In genomic region chr5:81003987-81004386, GRCh38 we compare ENCODE assay signal across 24 cellular contexts. TPM values are rescaled to one million over a fixed set of nuclear protein-coding genes. Genes with fewer than 3 reads are reported as not detected.
DNase-seq lines count a peak whose midpoint lies in the region; ATAC-seq lines count a peak whose summit lies in the region.
"Had no signal": no experiment of that assay in that cellular context is flagged by ENCODE, and none has a peak within 500 bp of the region (broad histone marks: within the 10 kb centered on the region; RNA-seq: fewer than 3 reads in every experiment).

No MANE protein-coding gene starts in this region.

- H3K27me3 Mint-ChIP-seq in activated T-cell treated with anti-CD3 and anti-CD28 coated beads, Interleukin-2, amount 50 U/mL, for 24 hours, result no peaks in the 10 kb centered on the region
- no peaks in the 10 kb centered on the region for H3K27me3 Mint-ChIP-seq in CD4-positive, alpha-beta memory T cell
- H3K27me3 Mint-ChIP-seq in activated T-helper 17 cell treated with anti-CD3 and anti-CD28 coated beads, Interleukin-2, amount 50 U/mL, for 72 hours, result no peaks in the 10 kb centered on the region
- no peaks in the 10 kb centered on the region for H3K27me3 Mint-ChIP-seq in naive thymus-derived CD8-positive, alpha-beta T cell
- H3K27me3 Mint-ChIP-seq: central memory CD8-positive, alpha-beta T cell had no signal

- no peak overlapping the region for H3K4me3 Mint-ChIP-seq in activated T-cell treated with anti-CD3 and anti-CD28 coated beads, Interleukin-2, amount 50 U/mL, for 24 hours
- peak overlapping the region in 7 of 8 donors; percentile 35 to 78 (median 70) for H3K4me3 Mint-ChIP-seq in CD4-positive, alpha-beta memory T cell
- peak overlapping the region; percentile 40 for H3K4me3 Mint-ChIP-seq in activated T-helper 17 cell treated with anti-CD3 and anti-CD28 coated beads, Interleukin-2, amount 50 U/mL, for 72 hours
- peak overlapping the region; percentile 6 to 80 (median 70) for H3K4me3 Mint-ChIP-seq in naive thymus-derived CD8-positive, alpha-beta T cell
- H3K4me3 Mint-ChIP-seq: CD14-positive monocyte; central memory CD8-positive, alpha-beta T cell; nephron progenitor cell had no signal

- CTCF ChIA-PET in CD4-positive, alpha-beta memory T cell (lab: Charles Lee; ENCODE audit: partially characterized antibody), result no interaction called here

- DNase-seq in activated T-cell treated with anti-CD3 and anti-CD28 coated beads, Interleukin-2, amount 50 U/mL, for 24 hours, result no peak
- no peak for DNase-seq in activated T-cell treated with anti-CD3 and anti-CD28 coated beads for 4 hours
- DNase-seq in CD4-positive, alpha-beta memory T cell, result no peak
- peak in 2 of 10 donors; percentile 22 to 26 for DNase-seq in naive thymus-derived CD8-positive, alpha-beta T cell
- no peak for DNase-seq in HT-29 (ENCODE audit: low spot score)
- DNase-seq: DMS153, H7, midbrain, NCI-H510A, nephron progenitor cell had no signal

- H3K27ac Mint-ChIP-seq in activated T-cell treated with anti-CD3 and anti-CD28 coated beads, Interleukin-2, amount 50 U/mL, for 24 hours, result peak overlapping the region; percentile 81
- peak overlapping the region; percentile 63 to 91 (median 82) for H3K27ac Mint-ChIP-seq in CD4-positive, alpha-beta memory T cell
- H3K27ac Mint-ChIP-seq in activated T-helper 17 cell treated with anti-CD3 and anti-CD28 coated beads, Interleukin-2, amount 50 U/mL, for 72 hours, result no peak overlapping the region
- H3K27ac Mint-ChIP-seq in naive thymus-derived CD8-positive, alpha-beta T cell, result peak overlapping the region; percentile 85 to 99 (median 92)
- H3K27ac Mint-ChIP-seq: CD14-positive monocyte, nephron progenitor cell had no signal

- no peaks in the 10 kb centered on the region for H3K27me3 ChIP-seq in CD4-positive, alpha-beta memory T cell (ENCODE audit: insufficient read depth, low read length)
- H3K27me3 ChIP-seq: SJSA1, suprapubic skin had no signal

- H3K9me3 ChIP-seq in CD4-positive, alpha-beta memory T cell (ENCODE audit: control insufficient read depth in 1 of 2, low read length in 2 of 2), result no peaks in the 10 kb centered on the region
- H3K9me3 ChIP-seq: SJSA1, suprapubic skin had no signal

- H3K9me3 Mint-ChIP-seq in activated T-cell treated with anti-CD3 and anti-CD28 coated beads, Interleukin-2, amount 50 U/mL, for 24 hours, result peaks cover 3% of the 10 kb centered on the region
- H3K9me3 Mint-ChIP-seq in CD4-positive, alpha-beta memory T cell, result no peaks in the 10 kb centered on the region
- no peaks in the 10 kb centered on the region for H3K9me3 Mint-ChIP-seq in activated T-helper 17 cell treated with anti-CD3 and anti-CD28 coated beads, Interleukin-2, amount 50 U/mL, for 72 hours
- H3K9me3 Mint-ChIP-seq in naive thymus-derived CD8-positive, alpha-beta T cell, result peaks cover 0 to 2% (median 0%) of the 10 kb centered on the region in 9 donors
- H3K9me3 Mint-ChIP-seq: central memory CD8-positive, alpha-beta T cell; nephron progenitor cell had no signal

- no peak for ATAC-seq in activated T-helper 17 cell treated with anti-CD3 and anti-CD28 coated beads, Interleukin-2, amount 50 U/mL, for 72 hours (replicated peaks)
- ATAC-seq in naive thymus-derived CD8-positive, alpha-beta T cell, result no peak
- ATAC-seq in GM21381 (IDR thresholded peaks at IDR 0.05; ENCODE audit: unreplicated experiment) (no peak), GM18517 (IDR thresholded peaks at IDR 0.05; ENCODE audit: unreplicated experiment) (no peak)
- ATAC-seq: left lobe of liver, Panc1 had no signal

- H3K36me3 ChIP-seq in CD4-positive, alpha-beta memory T cell (ENCODE audit: insufficient read depth, low read length), result no peaks in the 10 kb centered on the region
- H3K36me3 ChIP-seq: SJSA1, suprapubic skin had no signal

- no peak overlapping the region for H3K4me3 ChIP-seq in CD4-positive, alpha-beta memory T cell (ENCODE audit: low read length in 2 of 2)
- H3K4me3 ChIP-seq: SJSA1, suprapubic skin had no signal

- H3K27ac ChIP-seq in CD4-positive, alpha-beta memory T cell (ENCODE audit: low read depth, low read length), result peak overlapping the region; percentile 8
- H3K27ac ChIP-seq: epithelial cell of prostate, HL-60, parathyroid adenoma, SJSA1, suprapubic skin had no signal

- peaks cover 82% of the 10 kb centered on the region for H3K4me1 ChIP-seq in CD4-positive, alpha-beta memory T cell (ENCODE audit: insufficient read depth, low read length)
- H3K4me1 ChIP-seq: parathyroid adenoma, SJSA1, suprapubic skin had no signal

- intact Hi-C loops in CD4-positive, alpha-beta memory T cell (cut with micrococcal nuclease), result no loop called here

- POLR2A ChIA-PET in CD4-positive, alpha-beta memory T cell (lab: Charles Lee; ENCODE audit: partially characterized antibody), result interaction anchor here (1.4 to 1.7 kb wide), 2 partner anchors 17 to 44 kb away, joined by 3 to 8 read pairs; partner anchors contain the start of gene RASGRF2
- POLR2A ChIA-PET in naive thymus-derived CD8-positive, alpha-beta T cell (lab: Charles Lee), result interaction anchor here (0.8 to 1.3 kb wide), 4 partner anchors 8 to 44 kb away, joined by 3 to 6 read pairs (median 4); partner anchors contain the start of gene RASGRF2

- peaks cover 81% of the 10 kb centered on the region for H3K4me1 Mint-ChIP-seq in activated T-cell treated with anti-CD3 and anti-CD28 coated beads, Interleukin-2, amount 50 U/mL, for 24 hours (ENCODE audit: low read depth)
- H3K4me1 Mint-ChIP-seq in CD4-positive, alpha-beta memory T cell, result peaks cover 64 to 82% (median 72%) of the 10 kb centered on the region in 4 donors
- H3K4me1 Mint-ChIP-seq in activated T-helper 17 cell treated with anti-CD3 and anti-CD28 coated beads, Interleukin-2, amount 50 U/mL, for 72 hours, result peaks cover 44% of the 10 kb centered on the region
- peaks cover 49 to 89% (median 87%) of the 10 kb centered on the region in 4 donors for H3K4me1 Mint-ChIP-seq in naive thymus-derived CD8-positive, alpha-beta T cell
- H3K4me1 Mint-ChIP-seq: nephron progenitor cell had no signal

- peaks cover 18% of the 10 kb centered on the region for H3K36me3 Mint-ChIP-seq in activated T-cell treated with anti-CD3 and anti-CD28 coated beads, Interleukin-2, amount 50 U/mL, for 24 hours (ENCODE audit: low read depth)
- H3K36me3 Mint-ChIP-seq in CD4-positive, alpha-beta memory T cell, result peaks cover 0 to 2% of the 10 kb centered on the region in 2 donors
- H3K36me3 Mint-ChIP-seq in activated T-helper 17 cell treated with anti-CD3 and anti-CD28 coated beads, Interleukin-2, amount 50 U/mL, for 72 hours (ENCODE audit: low read depth), result no peaks in the 10 kb centered on the region
- H3K36me3 Mint-ChIP-seq in naive thymus-derived CD8-positive, alpha-beta T cell, result peaks cover 0 to 3% (median 2%) of the 10 kb centered on the region in 3 donors
- H3K36me3 Mint-ChIP-seq: CD14-positive monocyte had no signal

RNA-seq across cellular contexts. Expression of gene RASGRF2, which starts 43.8 kb away (rescaled TPM):
- total RNA-seq in CD4-positive, alpha-beta memory T cell, result 10 to 100 TPM; 33.7 to 39.3 TPM
- polyA plus RNA-seq in CD4-positive, alpha-beta memory T cell, result 10 to 100 TPM; 10.0 to 16.9 TPM
- total RNA-seq in activated T-helper 17 cell treated with anti-CD3 and anti-CD28 coated beads, Interleukin-2, amount 50 U/mL, for 72 hours, result 1 to 10 TPM; 6.8 to 7.6 TPM
- 10 to 100 TPM; 35.2 to 35.9 TPM for total RNA-seq in naive thymus-derived CD8-positive, alpha-beta T cell
- 10 to 100 TPM in 2 of 3 donors, 1 to 10 TPM in 1; 8.3 to 21.7 (median 13.7) TPM for polyA plus RNA-seq in naive thymus-derived CD8-positive, alpha-beta T cell
- 8.8 and 10.3 TPM in 2 replicates for total RNA-seq in HT-29 (2014; rRNA removed; shearing (Covaris generic))
- total RNA-seq: G401, MCF 10A had no signal
